In the genomic region with DNA sequence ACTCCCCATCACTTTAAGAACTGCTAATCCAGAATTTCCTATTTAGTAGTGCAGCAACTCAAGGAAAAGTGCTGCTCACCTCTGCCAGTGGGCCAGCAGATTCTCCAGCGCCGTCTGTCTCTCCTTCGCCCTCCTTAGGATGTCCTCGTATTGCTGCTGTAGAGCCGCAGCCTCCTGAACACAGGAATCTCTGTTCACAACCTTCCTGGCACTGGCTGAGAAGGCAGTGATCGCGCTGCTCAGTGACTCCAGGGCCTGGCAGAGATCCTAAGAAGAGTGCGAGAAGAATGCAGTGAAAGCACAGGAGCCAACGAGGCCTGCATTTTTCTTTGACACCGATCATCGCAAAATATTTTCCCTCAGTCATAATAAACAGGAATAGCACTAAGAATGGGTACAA, we compare ENCODE assay signal across 18 cellular contexts.
DNase-seq lines count a peak whose midpoint lies in the region; TF ChIP-seq lines count a peak whose summit lies in the region.
"Had no signal": no experiment of that assay in that cellular context is flagged by ENCODE, and none has a peak within 500 bp of the region (broad histone marks: within the 10 kb centered on the region; RNA-seq: fewer than 3 reads in every experiment).

No MANE protein-coding gene starts in this region.

- peak overlapping the region; percentile 46 for H4K91ac ChIP-seq in mesenchymal stem cell (ENCODE audit: low read length)

- no peak overlapping the region for H3K27ac ChIP-seq in mesenchymal stem cell (ENCODE audit: low read length, poor library complexity, severe bottlenecking)
- H3K27ac ChIP-seq in hepatocyte, result no peak overlapping the region
- H3K27ac ChIP-seq: GM23248, HL-60 had no signal

- H3K18ac ChIP-seq in mesenchymal stem cell (ENCODE audit: low read depth in 1 of 2, low read length in 2 of 2), result no peak overlapping the region

- H2AFZ ChIP-seq in mesenchymal stem cell (ENCODE audit: low read depth, low read length) (no peak overlapping the region), hepatocyte (no peak overlapping the region)
- H2AFZ ChIP-seq: GM23248 had no signal

- no peaks in the 10 kb centered on the region for H4K20me1 ChIP-seq in hepatocyte (ENCODE audit: insufficient read depth, poor library complexity, severe bottlenecking)

- H3K4me1 ChIP-seq in mesenchymal stem cell (ENCODE audit: control insufficient read depth, insufficient read depth, low read depth, low read length) (no peaks in the 10 kb centered on the region), hepatocyte (ENCODE audit: insufficient read depth) (no peaks in the 10 kb centered on the region)

- H2BK15ac ChIP-seq in mesenchymal stem cell (ENCODE audit: low read depth, poor library complexity, severe bottlenecking), result no peak overlapping the region

- H3K4ac ChIP-seq in mesenchymal stem cell (ENCODE audit: low read depth in 1 of 2, low read length in 2 of 2), result no peak overlapping the region

- H3K4me2 ChIP-seq in mesenchymal stem cell (ENCODE audit: low read length, poor library complexity, severe bottlenecking), result no peak overlapping the region
- H3K4me2 ChIP-seq in hepatocyte, result no peak overlapping the region

- H3K27me3 ChIP-seq in mesenchymal stem cell (ENCODE audit: control insufficient read depth in 1 of 2, insufficient read depth in 1 of 2, low read length in 2 of 2) (no peaks in the 10 kb centered on the region), hepatocyte (no peaks in the 10 kb centered on the region)

- 88% methylated on average over 9 of the region's 11 CpGs for WGBS in mesenchymal stem cell
- WGBS in hepatocyte (ENCODE audit: low lambda C conversion rate, missing lambda C conversion rate), result 83% methylated on average over 11 of the region's 11 CpGs

- no peak overlapping the region for H3K23ac ChIP-seq in mesenchymal stem cell (ENCODE audit: low read length in 2 of 2)

- H3K4me3 ChIP-seq in epithelial cell of proximal tubule (ENCODE audit: low read depth, low read length) (no peak overlapping the region), mesenchymal stem cell (ENCODE audit: insufficient read depth in 1 of 2, low read depth in 1 of 2, low read length in 2 of 2) (no peak overlapping the region), hepatocyte (no peak overlapping the region)
- H3K4me3 ChIP-seq: GM23248 had no signal

- H4K8ac ChIP-seq in mesenchymal stem cell (ENCODE audit: low read length), result no peak overlapping the region

- no peaks in the 10 kb centered on the region for H3K36me3 ChIP-seq in mesenchymal stem cell (ENCODE audit: control insufficient read depth in 1 of 2, insufficient read depth in 2 of 2, low read depth in 1 of 2, low read length in 2 of 2)
- no peaks in the 10 kb centered on the region for H3K36me3 ChIP-seq in hepatocyte (replicated peaks; ENCODE audit: insufficient read depth, low read depth)

- no peaks in the 10 kb centered on the region for H3K79me2 ChIP-seq in hepatocyte

- H3K9me3 ChIP-seq in mesenchymal stem cell (ENCODE audit: control insufficient read depth, low read length), result no peaks in the 10 kb centered on the region
- no peaks in the 10 kb centered on the region for H3K9me3 ChIP-seq in hepatocyte (ENCODE audit: low read depth)

- DNase-seq in AG08396 (ENCODE audit: low spot score) (peak; percentile 47), SK-MEL-5 (ENCODE audit: low read depth, low spot score) (peak; percentile 83), epithelial cell of proximal tubule (ENCODE audit: low read depth) (peak; percentile 20), mesenchymal stem cell (no peak), EL (no peak), hepatocyte (ENCODE audit: low spot score) (no peak)
- DNase-seq in stimulated activated CD4-positive, alpha-beta T cell treated with anti-CD3 and anti-CD28 coated beads, Interleukin-15, amount 100 ng/mL, for 24 hours, result no peak
- DNase-seq in stimulated activated naive CD4-positive, alpha-beta T cell (lab: John Stamatoyannopoulos, UW), result no peak
- DNase-seq: activated CD4-positive, alpha-beta T cell treated with anti-CD3 and anti-CD28 coated beads, Interleukin-2, amount 10 ng/mL, durations not matched to agents 24 days and 14 days; activated CD8-positive, alpha-beta memory T cell treated with anti-CD3 and anti-CD28 coated beads, Interleukin-2, amount 50 U/mL, for 48 hours; activated gamma-delta T cell; CD4-positive, alpha-beta T cell; GM23248; MV-4-11; NCI-H2029; NCI-H510A; stimulated activated CD4-positive, alpha-beta T cell treated with anti-CD3 and anti-CD28 coated beads, Interleukin-12 subunit alpha, Interleukin-12 subunit beta, amount 100 ng/mL, for 4 hours had no signal

- H3K9ac ChIP-seq in mesenchymal stem cell (ENCODE audit: low read length), result no peak overlapping the region
- H3K9ac ChIP-seq: GM23248 had no signal

- TF ChIP-seq CTCF in epithelial cell of proximal tubule (conservative IDR thresholded peaks at IDR 0.05; ENCODE audit: low read depth, low read length), result no peak
- no peak for TF ChIP-seq CTCF in hepatocyte (IDR thresholded peaks at IDR 0.05; ENCODE audit: poor library complexity)

- in situ Hi-C loops in SK-MEL-5 (cut with HindIII; ENCODE audit: low pct_unique_long_range_greater_than_20kb, low sequenced_read_pairs), result no loop called here

- no peaks in the 10 kb centered on the region for H3K79me1 ChIP-seq in mesenchymal stem cell (replicated peaks; ENCODE audit: low read length, poor library complexity, severe bottlenecking)

- no peaks in the 10 kb centered on the region for H3K9me2 ChIP-seq in hepatocyte (replicated peaks; ENCODE audit: insufficient read depth)

- no peak overlapping the region for H2BK5ac ChIP-seq in mesenchymal stem cell (ENCODE audit: low read depth, low read length, poor library complexity, severe bottlenecking)

- H2BK12ac ChIP-seq in mesenchymal stem cell (ENCODE audit: low read length in 2 of 2), result no peak overlapping the region

- no peak overlapping the region for H3K14ac ChIP-seq in mesenchymal stem cell (ENCODE audit: low read length in 2 of 2)

- H2AK5ac ChIP-seq in mesenchymal stem cell (ENCODE audit: low read length, severe bottlenecking), result no peak overlapping the region

- H2BK120ac ChIP-seq in mesenchymal stem cell (ENCODE audit: low read depth, low read length), result no peak overlapping the region

Comparison
In these comparisons a context has a peak if more than half of its experiments do, and no peak if none do; other contexts are left out.
1. DNase-seq: peak in AG08396 (single experiment), SK-MEL-5 (single experiment) and epithelial cell of proximal tubule (single experiment); none in mesenchymal stem cell (single experiment), EL (single experiment), hepatocyte (single experiment), stimulated activated CD4-positive, alpha-beta T cell treated with anti-CD3 and anti-CD28 coated beads, Interleukin-15, amount 100 ng/mL, for 24 hours (single experiment) and stimulated activated naive CD4-positive, alpha-beta T cell (0 of 6).